In genomic region chr17:57608369-57609124, GRCh38 we compare ENCODE assay signal across 17 cellular contexts.
DNase-seq lines count a peak whose midpoint lies in the region; ATAC-seq and TF ChIP-seq lines count a peak whose summit lies in the region.
"Had no signal": no experiment of that assay in that cellular context is flagged by ENCODE, and none has a peak within 500 bp of the region (broad histone marks: within the 10 kb centered on the region; RNA-seq: fewer than 3 reads in every experiment).

No MANE protein-coding gene starts in this region.

- H3K4me2 ChIP-seq in OCI-LY3 (ENCODE audit: low read length) = peak overlapping the region; percentile 60
- H3K4me2 ChIP-seq: A549 had no signal

- no peaks in the 10 kb centered on the region for H3K9me3 ChIP-seq in OCI-LY3 (ENCODE audit: insufficient read depth, low read length)
- no peaks in the 10 kb centered on the region for H3K9me3 ChIP-seq in esophagus (ENCODE audit: control insufficient read depth in 2 of 2, insufficient read depth in 1 of 2, low read depth in 1 of 2, low read length in 1 of 2)
- H3K9me3 ChIP-seq: A549, upper lobe of left lung had no signal

- H3K4me1 ChIP-seq in OCI-LY3 (ENCODE audit: low read length) (peaks cover 92% of the 10 kb centered on the region), esophagus (ENCODE audit: control insufficient read depth in 2 of 2, insufficient read depth in 2 of 2, low read length in 1 of 2) (peaks cover 16 to 19% of the 10 kb centered on the region in 2 donors)

- H3K4me3 ChIP-seq in OCI-LY3 (ENCODE audit: low read length) (peak overlapping the region; percentile 15), esophagus (ENCODE audit: low read depth in 1 of 2, low read length in 2 of 2) (no peak overlapping the region)
- H3K4me3 ChIP-seq: A549, upper lobe of left lung had no signal

- no peaks in the 10 kb centered on the region for H3K27me3 Mint-ChIP-seq in activated CD4-positive, alpha-beta T cell treated with anti-CD3 and anti-CD28 coated beads for 36 hours
- H3K27me3 Mint-ChIP-seq: IgD-negative memory B cell had no signal

- H3K9ac ChIP-seq in OCI-LY3 (ENCODE audit: low read length) = peak overlapping the region; percentile 44

- 0 out of 2 replicates have a peak, but pooled peaks have one; percentile 12 for TF ChIP-seq CTCF in OCI-LY3 (IDR thresholded peaks at IDR 0.05; ENCODE audit: low read depth, low read length)

- H3K27ac ChIP-seq in OCI-LY3 (ENCODE audit: low read length) = peak overlapping the region; percentile 95
- peak overlapping the region; percentile 29 to 85 for H3K27ac ChIP-seq in esophagus (ENCODE audit: low read depth in 2 of 2, low read length in 1 of 2)
- H3K27ac ChIP-seq: A549, upper lobe of left lung had no signal

- intact Hi-C loops in activated CD4-positive, alpha-beta T cell treated with anti-CD3 and anti-CD28 coated beads for 36 hours (cut with DNase I, micrococcal nuclease) = loop anchor here in 1 of 2 experiments (5.0 kb wide), 1 partner anchor 166 kb away; no protein-coding TSS in a partner anchor

- ATAC-seq in activated CD4-positive, alpha-beta T cell treated with anti-CD3 and anti-CD28 coated beads for 36 hours = no peak
- no peak for ATAC-seq in stimulated activated effector memory CD8-positive, alpha-beta T cell treated with anti-CD3 and anti-CD28 coated beads, Interleukin-12 subunit alpha, Interleukin-12 subunit beta, amount 100 ng/mL, for 72 hours
- no peak for ATAC-seq in GM21786 (IDR thresholded peaks at IDR 0.05; ENCODE audit: unreplicated experiment)
- ATAC-seq: left colon had no signal

- H2AFZ ChIP-seq in OCI-LY3 (ENCODE audit: low read depth, low read length) = no peak overlapping the region

- no peaks in the 10 kb centered on the region for H3K36me3 Mint-ChIP-seq in activated CD4-positive, alpha-beta T cell treated with anti-CD3 and anti-CD28 coated beads for 36 hours (ENCODE audit: low read depth)
- H3K36me3 Mint-ChIP-seq in stimulated activated effector memory CD8-positive, alpha-beta T cell treated with anti-CD3 and anti-CD28 coated beads, Interleukin-12 subunit alpha, Interleukin-12 subunit beta, amount 100 ng/mL, for 72 hours = peaks cover 14% of the 10 kb centered on the region

- 94 to 96% methylated on average over 12 of the region's 12 CpGs for WGBS in esophagus, 2 donors

- POLR2A ChIA-PET in activated CD4-positive, alpha-beta T cell treated with anti-CD3 and anti-CD28 coated beads for 36 hours (lab: Charles Lee) = no interaction called here

- H3K4me1 Mint-ChIP-seq in activated CD4-positive, alpha-beta T cell treated with anti-CD3 and anti-CD28 coated beads for 36 hours = peaks cover 45% of the 10 kb centered on the region
- peaks cover 60% of the 10 kb centered on the region for H3K4me1 Mint-ChIP-seq in stimulated activated effector memory CD8-positive, alpha-beta T cell treated with anti-CD3 and anti-CD28 coated beads, Interleukin-12 subunit alpha, Interleukin-12 subunit beta, amount 100 ng/mL, for 72 hours

- H3K36me3 ChIP-seq in OCI-LY3 (replicated peaks; ENCODE audit: low read depth, low read length) = peaks cover 6% of the 10 kb centered on the region
- no peaks in the 10 kb centered on the region for H3K36me3 ChIP-seq in esophagus (ENCODE audit: control insufficient read depth in 2 of 2, insufficient read depth in 2 of 2, low read length in 1 of 2)
- H3K36me3 ChIP-seq: upper lobe of left lung had no signal

- no peaks in the 10 kb centered on the region for H3K9me3 Mint-ChIP-seq in activated CD4-positive, alpha-beta T cell treated with anti-CD3 and anti-CD28 coated beads for 36 hours (ENCODE audit: low read depth)
- no peaks in the 10 kb centered on the region for H3K9me3 Mint-ChIP-seq in stimulated activated effector memory CD8-positive, alpha-beta T cell treated with anti-CD3 and anti-CD28 coated beads, Interleukin-12 subunit alpha, Interleukin-12 subunit beta, amount 100 ng/mL, for 72 hours
- H3K9me3 Mint-ChIP-seq: IgD-negative memory B cell had no signal

- no peaks in the 10 kb centered on the region for H4K20me1 ChIP-seq in OCI-LY3 (ENCODE audit: insufficient read depth, low read length)

- H3K4me3 Mint-ChIP-seq in activated CD4-positive, alpha-beta T cell treated with anti-CD3 and anti-CD28 coated beads for 36 hours = no peak overlapping the region
- no peak overlapping the region for H3K4me3 Mint-ChIP-seq in stimulated activated effector memory CD8-positive, alpha-beta T cell treated with anti-CD3 and anti-CD28 coated beads, Interleukin-12 subunit alpha, Interleukin-12 subunit beta, amount 100 ng/mL, for 72 hours

- H3K79me2 ChIP-seq in OCI-LY3 (ENCODE audit: low read length) = peaks cover 8% of the 10 kb centered on the region; the same call in 1 of the 2 replicates

- H3K27me3 ChIP-seq in OCI-LY3 (ENCODE audit: low read depth, low read length) (no peaks in the 10 kb centered on the region), esophagus (ENCODE audit: control insufficient read depth in 1 of 2, insufficient read depth in 2 of 2, low read length in 2 of 2) (no peaks in the 10 kb centered on the region)
- H3K27me3 ChIP-seq: upper lobe of left lung had no signal

- CTCF ChIA-PET in activated CD4-positive, alpha-beta T cell treated with anti-CD3 and anti-CD28 coated beads for 36 hours (lab: Charles Lee) = interaction anchor here (0.5 to 0.8 kb wide), 4 partner anchors 11 to 138 kb away, joined by 3 to 5 read pairs (median 3); no protein-coding TSS in a partner anchor

- no peak for DNase-seq in activated CD4-positive, alpha-beta T cell treated with anti-CD3 and anti-CD28 coated beads for 36 hours
- no peak for DNase-seq in activated CD4-positive, alpha-beta T cell treated with anti-CD3 and anti-CD28 coated beads, Interleukin-2, amount 50 U/mL, for 4 hours
- no peak for DNase-seq in stimulated activated effector memory CD8-positive, alpha-beta T cell treated with anti-CD3 and anti-CD28 coated beads, Interleukin-12 subunit alpha, Interleukin-12 subunit beta, amount 100 ng/mL, for 72 hours (ENCODE audit: low spot score in 2 of 2)
- DNase-seq in GOT3 (lab: John Stamatoyannopoulos, UW) (no peak), COLO668 (lab: John Stamatoyannopoulos, UW; ENCODE audit: unreplicated experiment) (no peak)
- DNase-seq: activated naive CD4-positive, alpha-beta T cell; central memory CD4-positive, alpha-beta T cell; glutamatergic neuron; left colon; NCI-H1092; NCI-H2171; upper lobe of left lung had no signal

- H3K27ac Mint-ChIP-seq in activated CD4-positive, alpha-beta T cell treated with anti-CD3 and anti-CD28 coated beads for 36 hours = peak overlapping the region; percentile 3
- H3K27ac Mint-ChIP-seq in stimulated activated effector memory CD8-positive, alpha-beta T cell treated with anti-CD3 and anti-CD28 coated beads, Interleukin-12 subunit alpha, Interleukin-12 subunit beta, amount 100 ng/mL, for 72 hours = peak overlapping the region; percentile 62
